In the genomic region with DNA sequence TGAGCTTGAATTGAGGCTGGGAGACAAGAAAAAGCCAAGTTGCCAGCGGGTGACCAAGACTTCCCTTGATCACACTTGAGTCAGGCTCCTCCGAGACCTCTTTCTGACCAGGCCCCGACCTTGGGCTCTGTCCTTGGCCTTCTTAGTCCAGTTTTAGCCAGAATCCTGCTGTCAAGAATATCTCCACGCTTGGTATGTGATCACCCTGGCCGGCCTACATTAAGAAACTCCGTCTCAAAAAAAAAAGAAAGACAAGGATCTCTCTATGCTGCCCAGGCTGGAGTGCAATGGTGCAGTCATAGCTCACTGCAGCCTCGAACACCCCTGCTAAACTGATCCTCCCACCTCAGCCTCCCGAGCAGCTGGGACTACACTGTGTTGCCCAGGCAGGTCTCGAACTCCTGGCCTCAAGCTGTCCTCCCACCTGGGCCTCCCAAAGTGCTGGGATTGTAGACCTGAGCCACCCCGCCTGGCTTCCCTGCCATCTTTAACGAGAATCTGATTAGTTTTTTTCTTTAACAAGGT, we compare ENCODE assay signal across 1 cellular context.
TF ChIP-seq lines count a peak whose summit lies in the region.

No MANE protein-coding gene starts in this region.

TF ChIP-seq in IMR-90, 13 proteins besides CTCF, POLR2A, EP300 and RAD21 (continued from another document):
- TF ChIP-seq, protein P1, sequence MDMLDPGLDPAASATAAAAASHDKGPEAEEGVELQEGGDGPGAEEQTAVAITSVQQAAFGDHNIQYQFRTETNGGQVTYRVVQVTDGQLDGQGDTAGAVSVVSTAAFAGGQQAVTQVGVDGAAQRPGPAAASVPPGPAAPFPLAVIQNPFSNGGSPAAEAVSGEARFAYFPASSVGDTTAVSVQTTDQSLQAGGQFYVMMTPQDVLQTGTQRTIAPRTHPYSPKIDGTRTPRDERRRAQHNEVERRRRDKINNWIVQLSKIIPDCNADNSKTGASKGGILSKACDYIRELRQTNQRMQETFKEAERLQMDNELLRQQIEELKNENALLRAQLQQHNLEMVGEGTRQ (IDR thresholded peaks at IDR 0.05; ENCODE audit: low read depth, low read length): no peak
- no peak for TF ChIP-seq CEBPB (IDR thresholded peaks at IDR 0.05; ENCODE audit: low read depth, low read length)
- no peak for TF ChIP-seq CHD1 (IDR thresholded peaks at IDR 0.05; ENCODE audit: low read depth, low read length)
- no peak for TF ChIP-seq RCOR1 (IDR thresholded peaks at IDR 0.05; ENCODE audit: insufficient replicate concordance, low read length)
- TF ChIP-seq FOS (IDR thresholded peaks at IDR 0.05; ENCODE audit: low read depth, low read length): no peak
- no peak for TF ChIP-seq SMC3 (IDR thresholded peaks at IDR 0.05; ENCODE audit: low read depth, low read length)
- TF ChIP-seq MAFK (IDR thresholded peaks at IDR 0.05; ENCODE audit: low read depth, low read length): no peak
TF ChIP-seq in IMR-90: peak in this region for 0.
